In the genomic region with DNA sequence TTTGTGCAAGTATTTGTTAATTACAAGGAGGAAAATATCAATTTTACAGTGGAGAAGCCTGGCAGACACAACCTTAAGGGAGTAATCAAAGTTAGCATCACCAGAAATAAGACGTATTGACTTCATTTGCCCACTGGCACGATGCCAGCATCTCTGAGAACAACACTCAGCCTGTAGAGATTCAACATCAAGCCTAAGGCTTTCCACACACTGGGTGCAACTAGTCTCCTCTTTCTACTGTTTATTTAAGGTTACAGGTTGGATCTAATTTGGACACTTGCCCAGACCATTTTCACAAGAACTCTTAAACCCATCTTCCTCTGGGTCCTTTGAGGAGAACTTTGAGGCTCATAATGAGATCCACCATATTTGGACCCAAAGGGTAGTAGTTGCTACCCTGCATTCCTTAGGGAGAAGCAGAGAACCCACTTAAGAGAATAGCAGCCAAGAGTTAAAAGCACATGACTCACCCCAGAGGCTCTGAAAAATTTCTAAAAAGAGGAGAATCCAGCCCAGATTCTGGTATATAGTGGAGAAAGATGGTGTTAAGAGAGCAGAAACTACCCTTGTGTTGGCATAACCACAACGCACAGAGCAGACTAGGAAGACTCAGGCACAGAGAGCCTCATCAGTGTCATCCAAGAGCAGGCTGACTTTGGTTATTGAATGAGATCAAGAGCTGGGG, we compare ENCODE assay signal across 21 cellular contexts.
A peak's percentile ranks its signal among the peaks of the same experiment; 100 is the strongest.
DNase-seq lines count a peak whose midpoint lies in the region; ATAC-seq and TF ChIP-seq lines count a peak whose summit lies in the region.
"Had no signal": no experiment of that assay in that cellular context is flagged by ENCODE, and none has a peak within 500 bp of the region (broad histone marks: within the 10 kb centered on the region; RNA-seq: fewer than 3 reads in every experiment).

No MANE protein-coding gene starts in this region.

- H3K36me3 Mint-ChIP-seq in activated CD4-positive, alpha-beta T cell treated with anti-CD3 and anti-CD28 coated beads, Interleukin-2, amount 10 ng/mL, durations not matched to agents 24 days and 14 days (ENCODE audit: low read depth), result no peaks in the 10 kb centered on the region
- no peaks in the 10 kb centered on the region for H3K36me3 Mint-ChIP-seq in endothelial cell (ENCODE audit: low read depth, unreplicated experiment)

- H3K27ac ChIP-seq in gastroesophageal sphincter, result no peak overlapping the region
- H3K27ac ChIP-seq: ascending aorta, vagina had no signal

- peak; percentile 4 for ATAC-seq in gastroesophageal sphincter
- ATAC-seq: mucosa of descending colon, right cardiac atrium, T-helper 17 cell had no signal

- peaks cover 0 to 10% (median 6%) of the 10 kb centered on the region in 3 donors for H3K4me1 ChIP-seq in gastroesophageal sphincter
- H3K4me1 ChIP-seq: ascending aorta had no signal

- H3K27ac Mint-ChIP-seq in activated CD4-positive, alpha-beta T cell treated with anti-CD3 and anti-CD28 coated beads, Interleukin-2, amount 10 ng/mL, durations not matched to agents 24 days and 14 days, result no peak overlapping the region
- H3K27ac Mint-ChIP-seq in endothelial cell (ENCODE audit: unreplicated experiment), result no peak overlapping the region
- H3K27ac Mint-ChIP-seq: H9, T-helper 17 cell had no signal

- H3K27me3 Mint-ChIP-seq in activated CD4-positive, alpha-beta T cell treated with anti-CD3 and anti-CD28 coated beads, Interleukin-2, amount 10 ng/mL, durations not matched to agents 24 days and 14 days, result no peaks in the 10 kb centered on the region
- peaks cover 7% of the 10 kb centered on the region for H3K27me3 Mint-ChIP-seq in endothelial cell (ENCODE audit: unreplicated experiment)
- H3K27me3 Mint-ChIP-seq: T-helper 17 cell had no signal

- H3K4me3 ChIP-seq in gastroesophageal sphincter, result no peak overlapping the region
- H3K4me3 ChIP-seq: ascending aorta, mucosa of descending colon, vagina had no signal

- H3K9me3 Mint-ChIP-seq in activated CD4-positive, alpha-beta T cell treated with anti-CD3 and anti-CD28 coated beads, Interleukin-2, amount 10 ng/mL, durations not matched to agents 24 days and 14 days, result no peaks in the 10 kb centered on the region
- H3K9me3 Mint-ChIP-seq in endothelial cell (ENCODE audit: unreplicated experiment), result no peaks in the 10 kb centered on the region

- WGBS in gastroesophageal sphincter (ENCODE audit: low coverage in 1 of 2), 2 donors, result 47 to 48% methylated on average over 3 of the region's 3 CpGs

- intact Hi-C loops in activated CD4-positive, alpha-beta T cell treated with anti-CD3 and anti-CD28 coated beads, Interleukin-2, amount 10 ng/mL, durations not matched to agents 24 days and 14 days (cut with micrococcal nuclease), result no loop called here

- TF ChIP-seq CTCF in gastroesophageal sphincter (IDR thresholded peaks at IDR 0.05) (no peak), endothelial cell (IDR thresholded peaks at IDR 0.05; ENCODE audit: unreplicated experiment) (no peak)

- peaks cover 2% of the 10 kb centered on the region for H3K4me1 Mint-ChIP-seq in activated CD4-positive, alpha-beta T cell treated with anti-CD3 and anti-CD28 coated beads, Interleukin-2, amount 10 ng/mL, durations not matched to agents 24 days and 14 days
- peaks cover 4% of the 10 kb centered on the region for H3K4me1 Mint-ChIP-seq in endothelial cell (ENCODE audit: unreplicated experiment)
- H3K4me1 Mint-ChIP-seq: T-helper 17 cell had no signal

- no peaks in the 10 kb centered on the region for H3K9me3 ChIP-seq in gastroesophageal sphincter
- H3K9me3 ChIP-seq: ascending aorta, mucosa of descending colon, vagina had no signal

- no peak overlapping the region for H3K4me3 Mint-ChIP-seq in activated CD4-positive, alpha-beta T cell treated with anti-CD3 and anti-CD28 coated beads, Interleukin-2, amount 10 ng/mL, durations not matched to agents 24 days and 14 days
- no peak overlapping the region for H3K4me3 Mint-ChIP-seq in endothelial cell (ENCODE audit: unreplicated experiment)
- H3K4me3 Mint-ChIP-seq: H9, T-helper 17 cell had no signal

- no peak for TF ChIP-seq POLR2A in gastroesophageal sphincter (IDR thresholded peaks at IDR 0.05)

- no peaks in the 10 kb centered on the region for H3K36me3 ChIP-seq in gastroesophageal sphincter
- H3K36me3 ChIP-seq: ascending aorta, vagina had no signal

- TF ChIP-seq EP300 in gastroesophageal sphincter (IDR thresholded peaks at IDR 0.05), result no peak

- peak; percentile 3 for DNase-seq in NCI-H2171 (lab: John Stamatoyannopoulos, UW)
- no peak for DNase-seq in NCI-H2171 treated with DMSO at 0.1 percent for 48 hours (lab: John Stamatoyannopoulos, UW)
- DNase-seq in H4 (ENCODE audit: low spot score), result peak; percentile 19
- DNase-seq in amniotic epithelial cell (ENCODE audit: low read depth), result peak; percentile 36
- DNase-seq in activated CD4-positive, alpha-beta T cell treated with anti-CD3 and anti-CD28 coated beads, Interleukin-2, amount 10 ng/mL, durations not matched to agents 24 days and 14 days, result no peak
- no peak for DNase-seq in endothelial cell (ENCODE audit: low spot score)
- DNase-seq in NCI-H2227 treated with DMSO at 0.1 percent for 48 hours (lab: John Stamatoyannopoulos, UW), result no peak
- DNase-seq: activated CD4-positive, CD25-positive, alpha-beta regulatory T cell; activated effector memory CD4-positive, alpha-beta T cell treated with anti-CD3 and anti-CD28 coated beads, Interleukin-2, amount 50 U/mL, for 16 hours; cortex of kidney; H9; hippocampal formation; kidney glomerular epithelial cell; mucosa of descending colon; NCI-H187; Right ventricle myocardium superior; T-helper 17 cell had no signal

- H3K27me3 ChIP-seq in gastroesophageal sphincter, result no peaks in the 10 kb centered on the region
- H3K27me3 ChIP-seq: ascending aorta, vagina had no signal

Comparison
In these comparisons a context has a peak if more than half of its experiments do, and no peak if none do; other contexts are left out.
1. DNase-seq: peak in NCI-H2171 (single experiment), H4 (single experiment) and amniotic epithelial cell (single experiment); none in NCI-H2171 treated with DMSO at 0.1 percent for 48 hours (single experiment), activated CD4-positive, alpha-beta T cell treated with anti-CD3 and anti-CD28 coated beads, Interleukin-2, amount 10 ng/mL, durations not matched to agents 24 days and 14 days (single experiment), endothelial cell (single experiment) and NCI-H2227 treated with DMSO at 0.1 percent for 48 hours (single experiment).